In the genomic region with DNA sequence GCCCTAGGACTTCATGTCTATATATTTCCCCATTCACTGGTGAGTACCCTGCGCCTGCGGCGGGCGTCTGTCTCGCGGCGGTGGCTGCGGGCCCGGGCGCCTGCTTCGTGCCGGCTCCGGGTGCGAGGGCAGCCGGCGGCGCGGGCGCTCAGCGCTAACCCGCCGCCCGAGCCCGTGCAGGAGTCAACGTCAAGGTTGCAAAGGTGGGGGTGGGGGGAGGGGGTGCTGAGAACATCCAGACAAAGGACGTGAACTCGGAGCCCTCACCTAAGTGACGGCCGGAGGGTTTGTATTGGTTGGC, we compare ENCODE assay signal across 8 cellular contexts. TPM values are rescaled to one million over a fixed set of nuclear protein-coding genes. Genes with fewer than 3 reads are reported as not detected.
DNase-seq lines count a peak whose midpoint lies in the region; ATAC-seq and TF ChIP-seq lines count a peak whose summit lies in the region.

No MANE protein-coding gene starts in this region.

- H3K9me3 ChIP-seq in neural progenitor cell (ENCODE audit: low read depth): no peaks in the 10 kb centered on the region

- peaks cover 36% of the 10 kb centered on the region for H3F3A ChIP-seq in neural progenitor cell (ENCODE audit: low read depth)

- peaks cover 54% of the 10 kb centered on the region for H3K4me1 Mint-ChIP-seq in T-helper 1 cell treated with Interleukin-12 subunit alpha and Interleukin-12 subunit beta and Interleukin-4 antibody, amounts not matched to agents 30 μg/mL and 1 μg/mL, for 36 hours (ENCODE audit: low read depth)
- H3K4me1 Mint-ChIP-seq in neural progenitor cell: peaks cover 20% of the 10 kb centered on the region

- peak overlapping the region; percentile 76 for H3K27ac Mint-ChIP-seq in T-helper 1 cell treated with Interleukin-12 subunit alpha and Interleukin-12 subunit beta and Interleukin-4 antibody, amounts not matched to agents 30 μg/mL and 1 μg/mL, for 36 hours
- H3K27ac Mint-ChIP-seq in neural progenitor cell: no peak overlapping the region

- H3K4me1 ChIP-seq in neural progenitor cell: peaks cover 22% of the 10 kb centered on the region

- DNase-seq in AG10803 (ENCODE audit: low read depth) (no peak), H7 (no peak), epithelial cell of proximal tubule (ENCODE audit: low read depth) (no peak), neural progenitor cell (ENCODE audit: low spot score) (no peak), NCI-H128 (lab: John Stamatoyannopoulos, UW; ENCODE audit: unreplicated experiment) (no peak), Ammon's horn (ENCODE audit: low spot score) (no peak)

- no peak for ATAC-seq in GM21825 (IDR thresholded peaks at IDR 0.05; ENCODE audit: unreplicated experiment)

- H3K27me3 Mint-ChIP-seq in T-helper 1 cell treated with Interleukin-12 subunit alpha and Interleukin-12 subunit beta and Interleukin-4 antibody, amounts not matched to agents 30 μg/mL and 1 μg/mL, for 36 hours (ENCODE audit: low read depth): peaks cover 7% of the 10 kb centered on the region
- H3K27me3 Mint-ChIP-seq in neural progenitor cell (ENCODE audit: insufficient read depth, low read depth): peaks cover 20% of the 10 kb centered on the region

- H3K4me3 ChIP-seq in AG10803 (ENCODE audit: low read length) (peak overlapping the region; percentile 99), H7 (ENCODE audit: insufficient read depth, low read depth, low read length) (peak overlapping the region; percentile 77), epithelial cell of proximal tubule (ENCODE audit: low read depth, low read length) (peak overlapping the region; percentile 65), neural progenitor cell (peak overlapping the region; percentile 59)

- peak overlapping the region; percentile 93 for H3K4me2 ChIP-seq in neural progenitor cell

- no peaks in the 10 kb centered on the region for H3K79me2 ChIP-seq in neural progenitor cell (ENCODE audit: low read depth)

- peak overlapping the region; percentile 92 for H2AFZ ChIP-seq in neural progenitor cell (replicated peaks)

- H4K20me1 ChIP-seq in neural progenitor cell (ENCODE audit: low read depth): peaks cover 3% of the 10 kb centered on the region

- peak overlapping the region; percentile 83 for H3K4me3 Mint-ChIP-seq in T-helper 1 cell treated with Interleukin-12 subunit alpha and Interleukin-12 subunit beta and Interleukin-4 antibody, amounts not matched to agents 30 μg/mL and 1 μg/mL, for 36 hours
- H3K4me3 Mint-ChIP-seq in neural progenitor cell: peak overlapping the region; percentile 88

- H3K9ac ChIP-seq in neural progenitor cell: no peak overlapping the region

- peaks cover 3% of the 10 kb centered on the region for H3K9me3 Mint-ChIP-seq in T-helper 1 cell treated with Interleukin-12 subunit alpha and Interleukin-12 subunit beta and Interleukin-4 antibody, amounts not matched to agents 30 μg/mL and 1 μg/mL, for 36 hours
- no peaks in the 10 kb centered on the region for H3K9me3 Mint-ChIP-seq in neural progenitor cell

- H3K27me3 ChIP-seq in H7 (ENCODE audit: control insufficient read depth, insufficient read depth, low read length) (peaks cover 21% of the 10 kb centered on the region), neural progenitor cell (peaks cover 67% of the 10 kb centered on the region)

- H3K36me3 ChIP-seq in H7 (replicated peaks; ENCODE audit: control insufficient read depth, insufficient read depth, low read length) (peaks cover 9% of the 10 kb centered on the region), neural progenitor cell (no peaks in the 10 kb centered on the region)

- H3K36me3 Mint-ChIP-seq in T-helper 1 cell treated with Interleukin-12 subunit alpha and Interleukin-12 subunit beta and Interleukin-4 antibody, amounts not matched to agents 30 μg/mL and 1 μg/mL, for 36 hours (ENCODE audit: low read depth): peaks cover 27% of the 10 kb centered on the region
- peaks cover 7% of the 10 kb centered on the region for H3K36me3 Mint-ChIP-seq in neural progenitor cell

- no peak overlapping the region for H3K27ac ChIP-seq in neural progenitor cell

- TF ChIP-seq CTCF in AG10803 (conservative IDR thresholded peaks at IDR 0.05; ENCODE audit: low read length) (no peak), epithelial cell of proximal tubule (conservative IDR thresholded peaks at IDR 0.05; ENCODE audit: low read depth, low read length) (no peak), neural progenitor cell (IDR thresholded peaks at IDR 0.05) (no peak)

RNA-seq across cellular contexts. Expression of a gene that starts 0.3 kb away (rescaled TPM):
- 90.7 and 93.3 TPM in 2 replicates for total RNA-seq in H7 (2014; rRNA removed; shearing (Covaris generic))
- total RNA-seq in epithelial cell of proximal tubule (18.0 and 33.9 TPM in 2 replicates), neural progenitor cell (ENCODE audit: low replicate concordance) (4.2 and 11.0 TPM in 2 replicates)
